Comparison of ENCODE assay signal across 7 cellular contexts in genomic region chr7:44573464-44574285, GRCh38. TPM values are rescaled to one million over a fixed set of nuclear protein-coding genes. Genes with fewer than 3 reads are reported as not detected.
A peak's percentile ranks its signal among the peaks of the same experiment; 100 is the strongest.
DNase-seq lines count a peak whose midpoint lies in the region; ATAC-seq, FAIRE-seq and TF ChIP-seq lines count a peak whose summit lies in the region.

A gene with protein sequence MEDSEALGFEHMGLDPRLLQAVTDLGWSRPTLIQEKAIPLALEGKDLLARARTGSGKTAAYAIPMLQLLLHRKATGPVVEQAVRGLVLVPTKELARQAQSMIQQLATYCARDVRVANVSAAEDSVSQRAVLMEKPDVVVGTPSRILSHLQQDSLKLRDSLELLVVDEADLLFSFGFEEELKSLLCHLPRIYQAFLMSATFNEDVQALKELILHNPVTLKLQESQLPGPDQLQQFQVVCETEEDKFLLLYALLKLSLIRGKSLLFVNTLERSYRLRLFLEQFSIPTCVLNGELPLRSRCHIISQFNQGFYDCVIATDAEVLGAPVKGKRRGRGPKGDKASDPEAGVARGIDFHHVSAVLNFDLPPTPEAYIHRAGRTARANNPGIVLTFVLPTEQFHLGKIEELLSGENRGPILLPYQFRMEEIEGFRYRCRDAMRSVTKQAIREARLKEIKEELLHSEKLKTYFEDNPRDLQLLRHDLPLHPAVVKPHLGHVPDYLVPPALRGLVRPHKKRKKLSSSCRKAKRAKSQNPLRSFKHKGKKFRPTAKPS (minus strand): TSS chr7:44573908. CDS start chr7:44573895, 13 bp downstream.

- peak; percentile 43 for FAIRE-seq in astrocyte (lab: Jason Lieb, UNC)

- TF ChIP-seq CTCF in astrocyte (IDR thresholded peaks at IDR 0.05; ENCODE audit: insufficient read depth, low read depth, low read length) = no peak
- TF ChIP-seq CTCF in hepatocyte (IDR thresholded peaks at IDR 0.05; ENCODE audit: poor library complexity) = no peak

- peaks cover 21% of the 10 kb centered on the region for H3K36me3 Mint-ChIP-seq in astrocyte (ENCODE audit: low read depth, unreplicated experiment)

- peak within 1 kb of the TSS; percentile 98 for H3K4me3 Mint-ChIP-seq in astrocyte (ENCODE audit: unreplicated experiment)

- H3K27ac Mint-ChIP-seq in astrocyte (ENCODE audit: unreplicated experiment) = peak within 1 kb of the TSS; percentile 75

- H2AFZ ChIP-seq in astrocyte (ENCODE audit: low read depth, low read length) (peak within 1 kb of the TSS; percentile 88), hepatocyte (peak within 1 kb of the TSS; percentile 75)

- peaks cover 50% of the 10 kb centered on the region for H3K36me3 ChIP-seq in astrocyte (ENCODE audit: insufficient read depth, low read length)
- no peaks in the 10 kb centered on the region for H3K36me3 ChIP-seq in hepatocyte (replicated peaks; ENCODE audit: insufficient read depth, low read depth)

- peak within 1 kb of the TSS; percentile 86 for H3K27ac ChIP-seq in astrocyte (ENCODE audit: low read depth, low read length)
- peak within 1 kb of the TSS; percentile 88 for H3K27ac ChIP-seq in hepatocyte

- peaks cover 36% of the 10 kb centered on the region for H4K20me1 ChIP-seq in astrocyte (ENCODE audit: insufficient read depth, low read length)
- no peaks in the 10 kb centered on the region for H4K20me1 ChIP-seq in hepatocyte (ENCODE audit: insufficient read depth, poor library complexity, severe bottlenecking)

- H3K9me2 ChIP-seq in hepatocyte (replicated peaks; ENCODE audit: insufficient read depth) = no peaks in the 10 kb centered on the region

- H3K9me3 Mint-ChIP-seq in astrocyte (ENCODE audit: unreplicated experiment) = no peaks in the 10 kb centered on the region

- H3K4me1 Mint-ChIP-seq in astrocyte (ENCODE audit: low read depth, unreplicated experiment) = peaks cover 28% of the 10 kb centered on the region

- peaks cover 71% of the 10 kb centered on the region for H3K79me2 ChIP-seq in astrocyte (ENCODE audit: insufficient read depth, low read length)
- peaks cover 54% of the 10 kb centered on the region for H3K79me2 ChIP-seq in hepatocyte

- H3K9me3 ChIP-seq in astrocyte (ENCODE audit: insufficient read depth, low read depth, low read length) (no peaks in the 10 kb centered on the region), hepatocyte (ENCODE audit: low read depth) (no peaks in the 10 kb centered on the region)

- DNase-seq in NCI-H2029 (lab: John Stamatoyannopoulos, UW) (peak; percentile 94), T-helper 22 cell (ENCODE audit: low read depth) (peak; percentile 87), astrocyte (ENCODE audit: low read depth) (peak; percentile 85), hepatocyte (ENCODE audit: low spot score) (peak; percentile 98), renal cortical epithelial cell (ENCODE audit: low read depth) (peak; percentile 91)

- H3K4me2 ChIP-seq in astrocyte (ENCODE audit: low read length) (peak within 1 kb of the TSS; percentile 96), hepatocyte (peak within 1 kb of the TSS; percentile 90)

- H3K27me3 ChIP-seq in astrocyte (ENCODE audit: insufficient read depth, low read length) (no peaks in the 10 kb centered on the region), hepatocyte (no peaks in the 10 kb centered on the region)

- TF ChIP-seq POLR2A in GM18505 (IDR thresholded peaks at IDR 0.05; ENCODE audit: borderline replicate concordance, extremely low read depth, insufficient read depth, insufficient read length) = peak; percentile 99

- ATAC-seq in GM18505 (IDR thresholded peaks at IDR 0.05; ENCODE audit: unreplicated experiment) = peak; percentile 88
- peak; percentile 83 for ATAC-seq in HG02973 (IDR thresholded peaks at IDR 0.05; ENCODE audit: unreplicated experiment)

- WGBS in hepatocyte (ENCODE audit: low lambda C conversion rate, missing lambda C conversion rate) = under 1% methylated on average over 70 of the region's 74 CpGs

- H3K4me1 ChIP-seq in astrocyte (ENCODE audit: insufficient read depth, low read length) (peaks cover 20% of the 10 kb centered on the region), hepatocyte (ENCODE audit: insufficient read depth) (peaks cover 13% of the 10 kb centered on the region)

- H3K27me3 Mint-ChIP-seq in astrocyte (ENCODE audit: low read depth, unreplicated experiment) = no peaks in the 10 kb centered on the region

- H3K4me3 ChIP-seq in astrocyte (ENCODE audit: insufficient read depth, low read depth, low read length) (peak within 1 kb of the TSS; percentile 98), hepatocyte (peak within 1 kb of the TSS; percentile 63)

- peak within 1 kb of the TSS; percentile 98 for H3K9ac ChIP-seq in astrocyte (ENCODE audit: low read length)

RNA-seq across cellular contexts. Expression of the gene that starts here (rescaled TPM):
- total RNA-seq in astrocyte = 65.6 and 75.6 TPM in 2 replicates
- total RNA-seq in hepatocyte = 57.1 and 57.7 TPM in 2 replicates
- 80.6 and 85.0 TPM in 2 replicates for polyA plus RNA-seq in hepatocyte
- total RNA-seq in renal cortical epithelial cell = 51.1 and 71.2 TPM in 2 replicates

Comparison
In these comparisons a context has a peak if more than half of its experiments do, and no peak if none do; other contexts are left out.
1. Peak in every context shown above with its lines: DNase-seq, ATAC-seq, H3K4me3 ChIP-seq and H3K27ac ChIP-seq.